16 cellular contexts compared by ENCODE assay signal in genomic region chr7:45585628-45586027, GRCh38. TPM values are rescaled to one million over a fixed set of nuclear protein-coding genes. Genes with fewer than 3 reads are reported as not detected.
DNase-seq lines count a peak whose midpoint lies in the region; ATAC-seq, FAIRE-seq and TF ChIP-seq lines count a peak whose summit lies in the region.
"Had no signal": no experiment of that assay in that cellular context is flagged by ENCODE, and none has a peak within 500 bp of the region (broad histone marks: within the 10 kb centered on the region; RNA-seq: fewer than 3 reads in every experiment).

No MANE protein-coding gene starts in this region.

- H3K4me3 ChIP-seq in kidney (ENCODE audit: low read length in 2 of 2) (no peak overlapping the region), prostate gland (no peak overlapping the region)
- H3K4me3 ChIP-seq: GM12878, GM23248 had no signal

- H3K9me3 ChIP-seq in kidney (ENCODE audit: control insufficient read depth in 1 of 2, low read length in 2 of 2) (no peaks in the 10 kb centered on the region), prostate gland (no peaks in the 10 kb centered on the region)

- TF ChIP-seq CTCF in kidney (IDR thresholded peaks at IDR 0.05; ENCODE audit: borderline replicate concordance, extremely low read depth, insufficient read depth) (no peak), prostate gland (IDR thresholded peaks at IDR 0.05) (no peak)

- H3K4me1 ChIP-seq in kidney (ENCODE audit: control insufficient read depth in 1 of 2, insufficient read depth in 1 of 2, low read depth in 1 of 2, low read length in 2 of 2): peaks cover 0 to 4% of the 10 kb centered on the region in 2 donors
- H3K4me1 ChIP-seq in prostate gland (replicated peaks): no peaks in the 10 kb centered on the region

- no peak overlapping the region for H3K4me3 Mint-ChIP-seq in activated T-cell treated with anti-CD3 and anti-CD28 coated beads, Interleukin-2, amount 50 U/mL, for 4 hours
- H3K4me3 Mint-ChIP-seq: B cell; CD4-positive, alpha-beta memory T cell; H9 had no signal

- no peaks in the 10 kb centered on the region for H3K36me3 Mint-ChIP-seq in activated T-cell treated with anti-CD3 and anti-CD28 coated beads, Interleukin-2, amount 50 U/mL, for 4 hours (ENCODE audit: insufficient read depth)
- H3K36me3 Mint-ChIP-seq: CD4-positive, alpha-beta memory T cell had no signal

- DNase-seq in activated effector memory CD4-positive, alpha-beta T cell treated with anti-CD3 and anti-CD28 coated beads, Interleukin-2, amount 50 U/mL, for 16 hours: peak; percentile 12
- no peak for DNase-seq in activated effector memory CD4-positive, alpha-beta T cell treated with Interleukin-2 at 50 U/mL for 16 hours
- DNase-seq in kidney (peak; percentile 22), sciatic nerve (ENCODE audit: low spot score) (peak; percentile 25), prostate gland (ENCODE audit: low spot score) (no peak)
- no peak for DNase-seq in activated T-cell treated with anti-CD3 and anti-CD28 coated beads, Interleukin-2, amount 50 U/mL, for 4 hours
- DNase-seq: CD4-positive, alpha-beta memory T cell; DMS79; GM23248; H9 had no signal

- no peak overlapping the region for H3K27ac ChIP-seq in kidney (ENCODE audit: low read depth in 2 of 2, low read length in 2 of 2)
- no peak overlapping the region for H3K27ac ChIP-seq in prostate gland
- H3K27ac ChIP-seq: C4-2B, GM23248 had no signal

- TF ChIP-seq POLR2A in prostate gland (IDR thresholded peaks at IDR 0.05): no peak

- no peaks in the 10 kb centered on the region for H3K9me3 Mint-ChIP-seq in activated T-cell treated with anti-CD3 and anti-CD28 coated beads, Interleukin-2, amount 50 U/mL, for 4 hours
- H3K9me3 Mint-ChIP-seq: CD4-positive, alpha-beta memory T cell; H9 had no signal

- WGBS in prostate gland: 71% methylated on average over 5 of the region's 5 CpGs

- ATAC-seq in sciatic nerve (no peak), GM19324 (IDR thresholded peaks at IDR 0.05; ENCODE audit: low FRiP score, unreplicated experiment) (no peak)
- ATAC-seq in activated T-cell treated with anti-CD3 and anti-CD28 coated beads, Interleukin-2, amount 50 U/mL, for 4 hours: no peak
- ATAC-seq: GM12878 had no signal

- no peaks in the 10 kb centered on the region for H3K36me3 ChIP-seq in kidney (ENCODE audit: control insufficient read depth in 1 of 2, insufficient read depth in 2 of 2, low read length in 2 of 2)
- no peaks in the 10 kb centered on the region for H3K36me3 ChIP-seq in prostate gland

- no peak for FAIRE-seq in kidney (lab: Jason Lieb, UNC)
- FAIRE-seq: A204.1, GM12878, GM18507 had no signal

- H3K9ac ChIP-seq in kidney (ENCODE audit: low read length in 2 of 2): no peak overlapping the region
- H3K9ac ChIP-seq: GM23248 had no signal

- intact Hi-C loops in kidney (cut with DNase I) (no loop called here), sciatic nerve (cut with DNase I) (no loop called here), prostate gland (cut with DNase I) (no loop called here)

- peaks cover 4% of the 10 kb centered on the region for H3K27me3 Mint-ChIP-seq in activated T-cell treated with anti-CD3 and anti-CD28 coated beads, Interleukin-2, amount 50 U/mL, for 4 hours (ENCODE audit: low read depth)
- H3K27me3 Mint-ChIP-seq: B cell; CD4-positive, alpha-beta memory T cell had no signal

- no peaks in the 10 kb centered on the region for H3K4me1 Mint-ChIP-seq in activated T-cell treated with anti-CD3 and anti-CD28 coated beads, Interleukin-2, amount 50 U/mL, for 4 hours (ENCODE audit: low read depth)
- H3K4me1 Mint-ChIP-seq: B cell; CD4-positive, alpha-beta memory T cell had no signal

- H3K27me3 ChIP-seq in prostate gland (replicated peaks; ENCODE audit: insufficient read depth): no peaks in the 10 kb centered on the region

RNA-seq across cellular contexts. Expression of gene ADCY1, which starts 11.5 kb away (rescaled TPM):
- total RNA-seq in kidney: 3.7 TPM
- polyA plus RNA-seq in kidney (ENCODE audit: insufficient read depth, low read depth, low replicate concordance): 2.9 TPM
- total RNA-seq in sciatic nerve: 5.5 TPM
- under 1 TPM; 0.05 to 0.26 (median 0.20) TPM for total RNA-seq in activated T-cell treated with anti-CD3 and anti-CD28 coated beads, Interleukin-2, amount 50 U/mL, for 4 hours
- total RNA-seq in prostate gland: 10 to 100 TPM in 1 of 2 donors, 1 to 10 TPM in 1; 4.5 to 17.0 TPM
- total RNA-seq: CD4-positive, alpha-beta memory T cell had no signal
- polyA plus RNA-seq: GM23248 had no signal

Comparison
In these comparisons a context has a peak if more than half of its experiments do, and no peak if none do; other contexts are left out.
1. DNase-seq: peak in activated effector memory CD4-positive, alpha-beta T cell treated with anti-CD3 and anti-CD28 coated beads, Interleukin-2, amount 50 U/mL, for 16 hours (single experiment), kidney (single experiment) and sciatic nerve (single experiment); none in activated effector memory CD4-positive, alpha-beta T cell treated with Interleukin-2 at 50 U/mL for 16 hours (single experiment), activated T-cell treated with anti-CD3 and anti-CD28 coated beads, Interleukin-2, amount 50 U/mL, for 4 hours (single experiment) and prostate gland (single experiment).